1 cellular context compared by ENCODE assay signal in genomic region chr9:136198605-136199083, GRCh38.
A peak's percentile ranks its signal among the peaks of the same experiment; 100 is the strongest.
TF ChIP-seq lines count a peak whose summit lies in the region.

No MANE protein-coding gene starts in this region.

TF ChIP-seq in WTC11, 78 proteins besides CTCF, POLR2A, EP300 and RAD21 (continued from another document):
- 0 out of 2 replicates have a peak, but pooled peaks have one; percentile 28 for TF ChIP-seq TP53 (CRISPR knock-in tag; IDR thresholded peaks at IDR 0.05)
- 0 out of 2 replicates have a peak, but pooled peaks have one; percentile 17 for TF ChIP-seq NFYB (CRISPR knock-in tag; conservative IDR thresholded peaks at IDR 0.05; ENCODE audit: low read depth)
- no peak for TF ChIP-seq NR3C1 (CRISPR knock-in tag; conservative IDR thresholded peaks at IDR 0.05; ENCODE audit: low read depth)
- TF ChIP-seq, protein P1, sequence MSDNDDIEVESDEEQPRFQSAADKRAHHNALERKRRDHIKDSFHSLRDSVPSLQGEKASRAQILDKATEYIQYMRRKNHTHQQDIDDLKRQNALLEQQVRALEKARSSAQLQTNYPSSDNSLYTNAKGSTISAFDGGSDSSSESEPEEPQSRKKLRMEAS (CRISPR knock-in tag; IDR thresholded peaks at IDR 0.05), result peak; percentile 69; the same call in 1 of the 2 replicates
- 0 out of 2 replicates have a peak, but pooled peaks have one; percentile 40 for TF ChIP-seq JUN (CRISPR knock-in tag; IDR thresholded peaks at IDR 0.05)
- 0 out of 2 replicates have a peak, but pooled peaks have one; percentile 17 for TF ChIP-seq NFE2L1 (CRISPR knock-in tag; IDR thresholded peaks at IDR 0.05)
